ENCODE assay signal across 16 cellular contexts in genomic region chr6:118625833-118626232, GRCh38. TPM values are rescaled to one million over a fixed set of nuclear protein-coding genes. Genes with fewer than 3 reads are reported as not detected.
A peak's percentile ranks its signal among the peaks of the same experiment; 100 is the strongest.
DNase-seq lines count a peak whose midpoint lies in the region; ATAC-seq and TF ChIP-seq lines count a peak whose summit lies in the region.
"Had no signal": no experiment of that assay in that cellular context is flagged by ENCODE, and none has a peak within 500 bp of the region (broad histone marks: within the 10 kb centered on the region; RNA-seq: fewer than 3 reads in every experiment).

No MANE protein-coding gene starts in this region.

- ATAC-seq in activated CD8-positive, alpha-beta T cell treated with anti-CD3 and anti-CD28 coated beads for 36 hours, result no peak
- ATAC-seq in activated CD8-positive, alpha-beta T cell treated with anti-CD3 and anti-CD28 coated beads, Interleukin-2, amount 10 ng/mL, durations not matched to agents 7 days and 5 days, result no peak
- no peak for ATAC-seq in GM19035 (IDR thresholded peaks at IDR 0.05; ENCODE audit: unreplicated experiment)

- H3K27me3 Mint-ChIP-seq in activated CD8-positive, alpha-beta T cell treated with anti-CD3 and anti-CD28 coated beads for 36 hours, result no peaks in the 10 kb centered on the region
- no peaks in the 10 kb centered on the region for H3K27me3 Mint-ChIP-seq in activated CD8-positive, alpha-beta T cell treated with anti-CD3 and anti-CD28 coated beads, Interleukin-2, amount 10 ng/mL, durations not matched to agents 7 days and 5 days (ENCODE audit: low read depth)
- H3K27me3 Mint-ChIP-seq: CD4-positive, alpha-beta memory T cell had no signal

- CTCF ChIA-PET in activated CD8-positive, alpha-beta T cell treated with anti-CD3 and anti-CD28 coated beads for 36 hours (lab: Charles Lee), result interaction anchor here (0.7 to 1.8 kb wide), 6 partner anchors 8 to 483 kb away, joined by 3 to 6 read pairs (median 4); no protein-coding TSS in a partner anchor
- CTCF ChIA-PET in activated CD8-positive, alpha-beta T cell treated with anti-CD3 and anti-CD28 coated beads, Interleukin-2, amount 10 ng/mL, durations not matched to agents 7 days and 5 days (lab: Charles Lee), result interaction anchor here (1.2 to 1.3 kb wide), 2 partner anchors 19 to 175 kb away, joined by 3 to 4 read pairs; no protein-coding TSS in a partner anchor

- H3K4me3 Mint-ChIP-seq in activated CD8-positive, alpha-beta T cell treated with anti-CD3 and anti-CD28 coated beads for 36 hours, result no peak overlapping the region
- H3K4me3 Mint-ChIP-seq in activated CD8-positive, alpha-beta T cell treated with anti-CD3 and anti-CD28 coated beads, Interleukin-2, amount 10 ng/mL, durations not matched to agents 7 days and 5 days, result no peak overlapping the region
- H3K4me3 Mint-ChIP-seq: HFFc6 had no signal

- H3K4me3 ChIP-seq in iPS-18c (ENCODE audit: insufficient read depth, low read depth, low read length), result peak overlapping the region; percentile 17; the same call in 1 of the 2 replicates
- H3K4me3 ChIP-seq: HAP-1 had no signal

- peaks cover 62% of the 10 kb centered on the region for H3K36me3 Mint-ChIP-seq in activated CD8-positive, alpha-beta T cell treated with anti-CD3 and anti-CD28 coated beads for 36 hours (ENCODE audit: low read depth)
- peaks cover 54% of the 10 kb centered on the region for H3K36me3 Mint-ChIP-seq in activated CD8-positive, alpha-beta T cell treated with anti-CD3 and anti-CD28 coated beads, Interleukin-2, amount 10 ng/mL, durations not matched to agents 7 days and 5 days (ENCODE audit: low read depth)

- intact Hi-C loops in activated CD8-positive, alpha-beta T cell treated with anti-CD3 and anti-CD28 coated beads for 36 hours (cut with micrococcal nuclease), result no loop called here

- no peak overlapping the region for H3K27ac Mint-ChIP-seq in activated CD8-positive, alpha-beta T cell treated with anti-CD3 and anti-CD28 coated beads for 36 hours
- H3K27ac Mint-ChIP-seq in activated CD8-positive, alpha-beta T cell treated with anti-CD3 and anti-CD28 coated beads, Interleukin-2, amount 10 ng/mL, durations not matched to agents 7 days and 5 days, result no peak overlapping the region
- H3K27ac Mint-ChIP-seq: HFFc6 had no signal

- peak; percentile 30 for DNase-seq in activated CD8-positive, alpha-beta T cell treated with anti-CD3 and anti-CD28 coated beads for 36 hours
- no peak for DNase-seq in activated CD8-positive, alpha-beta T cell treated with anti-CD3 and anti-CD28 coated beads, Interleukin-2, amount 10 ng/mL, durations not matched to agents 7 days and 5 days
- peak; percentile 12 for DNase-seq in left kidney (ENCODE audit: low read depth, low spot score)
- no peak for DNase-seq in OCI-M2 (lab: John Stamatoyannopoulos, UW; ENCODE audit: unreplicated experiment)
- DNase-seq: C1 segment of cervical spinal cord; Calu3; CD4-positive, alpha-beta memory T cell; COR-L47; DMS53; DMS79 treated with DMSO at 0.1 percent for 48 hours; GF-D8; GOT3; HFFc6 had no signal

- peaks cover 2% of the 10 kb centered on the region for H3K9me3 ChIP-seq in iPS-18c (ENCODE audit: control insufficient read depth, insufficient read depth, low read length)

- POLR2A ChIA-PET in activated CD8-positive, alpha-beta T cell treated with anti-CD3 and anti-CD28 coated beads for 36 hours (lab: Charles Lee), result interaction anchor here (0.6 to 1.3 kb wide), 3 partner anchors 19 to 452 kb away, joined by 3 to 8 read pairs (median 4); partner anchors contain the start of gene FAM184A
- POLR2A ChIA-PET in activated CD8-positive, alpha-beta T cell treated with anti-CD3 and anti-CD28 coated beads, Interleukin-2, amount 10 ng/mL, durations not matched to agents 7 days and 5 days (lab: Charles Lee), result interaction anchor here (1.4 kb wide), 1 partner anchor 83 kb away, joined by 3 read pairs; no protein-coding TSS in a partner anchor

- peaks cover 7% of the 10 kb centered on the region for H3K9me3 Mint-ChIP-seq in activated CD8-positive, alpha-beta T cell treated with anti-CD3 and anti-CD28 coated beads for 36 hours
- H3K9me3 Mint-ChIP-seq in activated CD8-positive, alpha-beta T cell treated with anti-CD3 and anti-CD28 coated beads, Interleukin-2, amount 10 ng/mL, durations not matched to agents 7 days and 5 days (ENCODE audit: insufficient read depth), result peaks cover 6% of the 10 kb centered on the region
- H3K9me3 Mint-ChIP-seq: HFFc6 had no signal

- H3K4me1 Mint-ChIP-seq in activated CD8-positive, alpha-beta T cell treated with anti-CD3 and anti-CD28 coated beads for 36 hours (ENCODE audit: low read depth), result peaks cover 60% of the 10 kb centered on the region
- H3K4me1 Mint-ChIP-seq in activated CD8-positive, alpha-beta T cell treated with anti-CD3 and anti-CD28 coated beads, Interleukin-2, amount 10 ng/mL, durations not matched to agents 7 days and 5 days (ENCODE audit: low read depth), result peaks cover 2% of the 10 kb centered on the region

- TF ChIP-seq CTCF in activated CD8-positive, alpha-beta T cell treated with anti-CD3 and anti-CD28 coated beads for 36 hours (IDR thresholded peaks at IDR 0.05), result no peak

RNA-seq across cellular contexts. Expression of gene CEP85L, which starts 25.6 kb away (rescaled TPM):
- 10 to 100 TPM; 39.6 to 40.3 TPM for total RNA-seq in activated CD8-positive, alpha-beta T cell treated with anti-CD3 and anti-CD28 coated beads for 36 hours
- 10 to 100 TPM; 45.7 to 48.7 TPM for total RNA-seq in activated CD8-positive, alpha-beta T cell treated with anti-CD3 and anti-CD28 coated beads, Interleukin-2, amount 10 ng/mL, durations not matched to agents 7 days and 5 days

Comparison
In these comparisons a context has a peak if more than half of its experiments do, and no peak if none do; other contexts are left out.
1. DNase-seq: peak in activated CD8-positive, alpha-beta T cell treated with anti-CD3 and anti-CD28 coated beads for 36 hours (single experiment) and left kidney (single experiment); none in activated CD8-positive, alpha-beta T cell treated with anti-CD3 and anti-CD28 coated beads, Interleukin-2, amount 10 ng/mL, durations not matched to agents 7 days and 5 days (single experiment) and OCI-M2 (single experiment).